Comparison of ENCODE assay signal across 22 cellular contexts in genomic region chr16:64094992-64095579, GRCh38.
DNase-seq lines count a peak whose midpoint lies in the region; ATAC-seq, FAIRE-seq and TF ChIP-seq lines count a peak whose summit lies in the region.
"Had no signal": no experiment of that assay in that cellular context is flagged by ENCODE, and none has a peak within 500 bp of the region (broad histone marks: within the 10 kb centered on the region; RNA-seq: fewer than 3 reads in every experiment).

No MANE protein-coding gene starts in this region.

- H3K27ac ChIP-seq in HepG2 (ENCODE audit: extremely low read length, insufficient read depth, low read length) = no peak overlapping the region
- no peak overlapping the region for H3K27ac ChIP-seq in right lobe of liver
- no peak overlapping the region for H3K27ac ChIP-seq in K562 (ENCODE audit: extremely low read depth, low read depth, low read length)
- H3K27ac ChIP-seq: KMS-11, neutrophil had no signal

- peaks cover 2% of the 10 kb centered on the region for H3K9me3 Mint-ChIP-seq in glutamatergic neuron (ENCODE audit: unreplicated experiment)
- H3K9me3 Mint-ChIP-seq: GM23338 had no signal

- TF ChIP-seq CTCF in HepG2 (CRISPR knock-in tag; IDR thresholded peaks at IDR 0.05) (no peak), right lobe of liver (IDR thresholded peaks at IDR 0.05) (no peak), K562 (IDR thresholded peaks at IDR 0.05 in 2 of 3, conservative IDR thresholded peaks at IDR 0.05 in 1 of 3; ENCODE audit: insufficient read depth in 2 of 3, low read depth in 1 of 3, low read length in 3 of 3) (no peak), glutamatergic neuron (IDR thresholded peaks at IDR 0.05; ENCODE audit: partially characterized antibody, unreplicated experiment) (no peak)

- H2AFZ ChIP-seq in HepG2 (ENCODE audit: low read length) = no peak overlapping the region
- no peak overlapping the region for H2AFZ ChIP-seq in K562 (ENCODE audit: low read depth, low read length)
- H2AFZ ChIP-seq: GM23338 had no signal

- no peak for DNase-seq in HepG2 (ENCODE audit: low spot score)
- no peak for DNase-seq in right lobe of liver
- DNase-seq in K562 (ENCODE audit: extremely low read depth in 1 of 4, low spot score in 3 of 4) = no peak
- DNase-seq in glutamatergic neuron = no peak
- no peak for DNase-seq in HEK293T (ENCODE audit: extremely low spot score)
- no peak for DNase-seq in cerebellar nuclear complex (lab: John Stamatoyannopoulos, UW)
- DNase-seq in erythroblast (lab: John Stamatoyannopoulos, UW) = no peak
- DNase-seq: activated naive CD4-positive, alpha-beta T cell treated with Interleukin-2 at 50 U/mL for 16 hours; activated T-cell treated with anti-CD3 and anti-CD28 coated beads, Interleukin-2, amount 50 U/mL, for 4 hours; amygdala; COR-L47; NCI-H1105; NCI-H2029 treated with DMSO at 0.1 percent for 48 hours; SHP77 treated with DMSO at 0.1 percent for 48 hours; stimulated activated CD4-positive, alpha-beta T cell treated with anti-CD3 and anti-CD28 coated beads, Interleukin-4, amount 100 ng/mL, for 4 hours; stimulated activated naive CD8-positive, alpha-beta T cell treated with anti-CD3 and anti-CD28 coated beads, Interleukin-15, Interleukin-2, amounts not matched to agents 100 U/mL and 50 U/mL, for 24 hours; trophoblast cell had no signal

- FAIRE-seq in HepG2 (lab: Jason Lieb, UNC) (no peak), K562 (lab: Jason Lieb, UNC) (no peak)

- peaks cover 15% of the 10 kb centered on the region for H3K4me1 Mint-ChIP-seq in glutamatergic neuron (ENCODE audit: low read depth, unreplicated experiment)

- CTCF ChIA-PET in HepG2 (lab: Yijun Ruan, JAX; ENCODE audit: low intra/inter-chr PET ratio, low total read pairs) = no interaction called here
- CTCF ChIA-PET in K562 (lab: Yijun Ruan, JAX; ENCODE audit: low intra/inter-chr PET ratio) = no interaction called here
- CTCF ChIA-PET in HEK293T (lab: Yijun Ruan, JAX) = no interaction called here

- H3K27ac Mint-ChIP-seq in glutamatergic neuron (ENCODE audit: unreplicated experiment) = peak overlapping the region; percentile 71
- H3K27ac Mint-ChIP-seq: GM23338 had no signal

- intact Hi-C loops in HepG2 (cut with micrococcal nuclease; ENCODE audit: unreplicated experiment) (loop anchor here (5.0 kb wide), 1 partner anchor 87 kb away; no protein-coding TSS in a partner anchor), right lobe of liver (cut with DNase I) (no loop called here), K562 (cut with micrococcal nuclease) (no loop called here)

- H3K4me2 ChIP-seq in HepG2 (ENCODE audit: low read depth, low read length) (no peak overlapping the region), K562 (ENCODE audit: insufficient read depth, low read length) (no peak overlapping the region)
- H3K4me2 ChIP-seq: GM23338, KMS-11 had no signal

- TF ChIP-seq EP300 in HepG2 (IDR thresholded peaks at IDR 0.05; ENCODE audit: low read depth in 2 of 2, low read length in 2 of 2) (no peak), HepG2 (CRISPR knock-in tag; IDR thresholded peaks at IDR 0.05; ENCODE audit: borderline replicate concordance) (no peak), K562 (IDR thresholded peaks at IDR 0.05; ENCODE audit: low read length) (no peak)

- no peak for TF ChIP-seq RAD21 in HepG2 (CRISPR knock-in tag; IDR thresholded peaks at IDR 0.05)
- TF ChIP-seq RAD21 in K562 (CRISPR knock-in tag; conservative IDR thresholded peaks at IDR 0.05 in 1 of 2, IDR thresholded peaks at IDR 0.05 in 1 of 2) = no peak

- H3K79me2 ChIP-seq in HepG2 (ENCODE audit: insufficient read depth, low read length) = no peaks in the 10 kb centered on the region
- no peaks in the 10 kb centered on the region for H3K79me2 ChIP-seq in K562 (ENCODE audit: control insufficient read depth, insufficient read depth, low read length)

- no peaks in the 10 kb centered on the region for H3K4me1 ChIP-seq in HepG2 (ENCODE audit: insufficient read depth, low read length)
- no peaks in the 10 kb centered on the region for H3K4me1 ChIP-seq in right lobe of liver
- no peaks in the 10 kb centered on the region for H3K4me1 ChIP-seq in K562 (replicated peaks in 1 of 2; ENCODE audit: control insufficient read depth in 2 of 2, insufficient read depth in 2 of 2, low read length in 2 of 2)

- H3K9me1 ChIP-seq in K562 (ENCODE audit: control insufficient read depth, insufficient read depth, low read length) = no peaks in the 10 kb centered on the region

- H3K36me3 ChIP-seq in HepG2 (replicated peaks in 1 of 2; ENCODE audit: control insufficient read depth in 1 of 2, insufficient read depth in 2 of 2, low read length in 2 of 2) (no peaks in the 10 kb centered on the region), right lobe of liver (no peaks in the 10 kb centered on the region), K562 (ENCODE audit: control insufficient read depth, insufficient read depth, low read length) (no peaks in the 10 kb centered on the region)
- H3K36me3 ChIP-seq: neutrophil had no signal

- H3K9me3 ChIP-seq in HepG2 (ENCODE audit: low read length) (peaks cover 8% of the 10 kb centered on the region), right lobe of liver (no peaks in the 10 kb centered on the region), K562 (replicated peaks; ENCODE audit: control insufficient read depth, insufficient read depth, low read depth, low read length) (no peaks in the 10 kb centered on the region)
- H3K9me3 ChIP-seq: neutrophil had no signal

- POLR2A ChIA-PET in HepG2 (lab: Yijun Ruan, JAX) = no interaction called here
- POLR2A ChIA-PET in K562 (lab: Yijun Ruan, JAX) = no interaction called here
- POLR2A ChIA-PET in HEK293T (lab: Yijun Ruan, JAX) = no interaction called here

- TF ChIP-seq POLR2A in HepG2 (IDR thresholded peaks at IDR 0.05; ENCODE audit: insufficient read depth in 1 of 2, low read depth in 2 of 2, low read length in 2 of 2) = no peak
- TF ChIP-seq POLR2A in right lobe of liver (IDR thresholded peaks at IDR 0.05) = no peak
- no peak for TF ChIP-seq POLR2A in K562 (conservative IDR thresholded peaks at IDR 0.05)
- TF ChIP-seq POLR2A in erythroblast (IDR thresholded peaks at IDR 0.05; ENCODE audit: low read length) = no peak

- in situ Hi-C loops in HepG2 (cut with HindIII; ENCODE audit: extremely low pct_ligation_motif_present, low pct_unique_long_range_greater_than_20kb) (loop anchor here (10.0 kb wide), 1 partner anchor 1030 kb away; the partner anchor contains the start of gene CDH11), K562 (cut with MboI) (no loop called here)

- no peaks in the 10 kb centered on the region for H4K20me1 ChIP-seq in HepG2 (ENCODE audit: insufficient read depth, low read length)
- no peaks in the 10 kb centered on the region for H4K20me1 ChIP-seq in K562 (replicated peaks; ENCODE audit: control insufficient read depth, insufficient read depth, low read length)

- no TSS peak for BruUV-seq in HepG2 (replicated peaks; lab: Mats Ljungman, UMichigan)
- BruUV-seq in K562 (replicated peaks; lab: Mats Ljungman, UMichigan) = no TSS peak

- ATAC-seq in HepG2 (no peak), right lobe of liver (no peak), K562 (no peak), HG03521 (IDR thresholded peaks at IDR 0.05; ENCODE audit: unreplicated experiment) (no peak)
- ATAC-seq: activated CD4-positive, CD25-positive, alpha-beta regulatory T cell treated with anti-CD3 and anti-CD28 coated beads, Interleukin-2, amount 50 U/mL, for 24 hours; activated T-cell treated with anti-CD3 and anti-CD28 coated beads, Interleukin-2, amount 50 U/mL, for 4 hours; GM23338; stimulated activated naive CD8-positive, alpha-beta T cell treated with anti-CD3 and anti-CD28 coated beads, Interleukin-15, Interleukin-2, amounts not matched to agents 100 U/mL and 50 U/mL, for 24 hours had no signal

- H3K27me3 ChIP-seq in HepG2 (ENCODE audit: control insufficient read depth in 1 of 2, insufficient read depth in 2 of 2, low read length in 2 of 2) = no peaks in the 10 kb centered on the region
- no peaks in the 10 kb centered on the region for H3K27me3 ChIP-seq in right lobe of liver
- no peaks in the 10 kb centered on the region for H3K27me3 ChIP-seq in K562 (ENCODE audit: control insufficient read depth in 2 of 2, insufficient read depth in 2 of 2, low read length in 2 of 2)
- H3K27me3 ChIP-seq: neutrophil had no signal

- H3K4me3 ChIP-seq in HepG2 (replicated peaks in 1 of 3; ENCODE audit: insufficient read depth in 1 of 3, low read depth in 2 of 3, low read length in 3 of 3) (no peak overlapping the region), right lobe of liver (no peak overlapping the region), K562 (no peak overlapping the region)
- H3K4me3 ChIP-seq: GM23338 had no signal

- H3K9ac ChIP-seq in HepG2 (ENCODE audit: insufficient read depth, low read depth, low read length) = no peak overlapping the region
- no peak overlapping the region for H3K9ac ChIP-seq in K562 (ENCODE audit: insufficient read depth in 1 of 2, low read depth in 2 of 2, low read length in 2 of 2)
- H3K9ac ChIP-seq: KMS-11 had no signal

- H3K27me3 Mint-ChIP-seq in glutamatergic neuron (ENCODE audit: unreplicated experiment) = no peaks in the 10 kb centered on the region

- no peaks in the 10 kb centered on the region for H3K36me3 Mint-ChIP-seq in glutamatergic neuron (ENCODE audit: unreplicated experiment)

- no peak overlapping the region for H3K4me3 Mint-ChIP-seq in glutamatergic neuron (ENCODE audit: unreplicated experiment)
- H3K4me3 Mint-ChIP-seq: activated T-cell treated with anti-CD3 and anti-CD28 coated beads, Interleukin-2, amount 50 U/mL, for 4 hours; GM23338 had no signal

- WGBS in HepG2 (ENCODE audit: low lambda C conversion rate) = 47% methylated on average over 7 of the region's 7 CpGs
- WGBS in right lobe of liver (ENCODE audit: insufficient coverage, low coverage, low lambda C conversion rate, missing lambda C conversion rate) = 61% methylated on average over 7 of the region's 7 CpGs
- 5% methylated on average over 7 of the region's 7 CpGs for WGBS in K562 (ENCODE audit: insufficient coverage, low coverage, missing lambda C conversion rate)

TF ChIP-seq in HepG2, 621 proteins besides CTCF, POLR2A, EP300 and RAD21 (continues in another document):
- TF ChIP-seq NR2F6 (IDR thresholded peaks at IDR 0.05) = no peak
- TF ChIP-seq NR2F6 (CRISPR knock-in tag; IDR thresholded peaks at IDR 0.05) = no peak
- TF ChIP-seq CEBPB (IDR thresholded peaks at IDR 0.05; ENCODE audit: borderline replicate concordance, low read depth, low read length) = peak; percentile 65; the same call in 1 of the 2 replicates
- TF ChIP-seq SPEN (CRISPR knock-in tag; IDR thresholded peaks at IDR 0.05; ENCODE audit: low read depth) = no peak

TF ChIP-seq in K562, 482 proteins besides CTCF, POLR2A, EP300 and RAD21 (continues in another document):
- no peak for TF ChIP-seq MCM7 (IDR thresholded peaks at IDR 0.05)
- no peak for TF ChIP-seq TEAD2 (tag; IDR thresholded peaks at IDR 0.05)
- TF ChIP-seq GTF2F1 (IDR thresholded peaks at IDR 0.05; ENCODE audit: low read depth, low read length) = no peak

TF ChIP-seq in HEK293T, 16 proteins besides CTCF, POLR2A, EP300 and RAD21 (continues in another document):
- no peak for TF ChIP-seq TARDBP (IDR thresholded peaks at IDR 0.05)
- TF ChIP-seq ELF4 (IDR thresholded peaks at IDR 0.05) = no peak
- no peak for TF ChIP-seq L3MBTL2 (conservative IDR thresholded peaks at IDR 0.05)
- TF ChIP-seq FOXA1 (IDR thresholded peaks at IDR 0.05) = no peak
- no peak for TF ChIP-seq SUZ12 (IDR thresholded peaks at IDR 0.05)
- TF ChIP-seq CTBP1 (IDR thresholded peaks at IDR 0.05; ENCODE audit: borderline replicate concordance) = no peak
- TF ChIP-seq ZNF384 (IDR thresholded peaks at IDR 0.05) = no peak

Comparison
In these comparisons a context has a peak if more than half of its experiments do, and no peak if none do; other contexts are left out.
1. Of the 241 proteins assayed by ChIP-seq in both HepG2 and K562: peak only in HepG2: none; only in K562: none; in both: CEBPB; in neither: 239; mixed calls (peak in some experiments, not most) for 1.